ENCODE assay signal across 9 cellular contexts in the genomic region with DNA sequence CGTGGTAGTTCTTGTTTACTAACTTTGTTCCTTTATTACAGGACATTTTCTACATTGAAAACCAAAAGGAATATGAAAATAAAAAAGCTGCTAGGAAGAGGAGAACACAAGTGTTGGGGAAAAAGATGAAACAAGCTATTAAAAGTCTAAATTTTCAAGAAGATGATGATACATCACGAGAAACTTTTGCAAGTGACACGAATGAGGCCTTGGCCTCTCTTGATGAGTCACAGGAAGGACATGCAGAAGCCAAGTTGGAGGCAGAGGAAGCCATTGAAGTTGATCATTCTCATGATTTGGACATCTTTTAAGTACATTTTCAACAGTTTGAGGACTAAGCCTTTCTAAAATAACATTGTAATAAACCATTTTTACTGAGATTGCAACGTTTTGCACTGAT. TPM values are rescaled to one million over a fixed set of nuclear protein-coding genes. Genes with fewer than 3 reads are reported as not detected.
DNase-seq lines count a peak whose midpoint lies in the region; ATAC-seq and TF ChIP-seq lines count a peak whose summit lies in the region.
"Had no signal": no experiment of that assay in that cellular context is flagged by ENCODE, and none has a peak within 500 bp of the region (broad histone marks: within the 10 kb centered on the region; RNA-seq: fewer than 3 reads in every experiment).

No MANE protein-coding gene starts in this region.

- DNase-seq in activated CD4-positive, alpha-beta T cell treated with anti-CD3 and anti-CD28 coated beads for 48 hours, result peak; percentile 21
- no peak for DNase-seq in activated CD4-positive, alpha-beta T cell treated with anti-CD3 and anti-CD28 coated beads for 1 hour
- DNase-seq in RKO (ENCODE audit: low spot score), result peak; percentile 79
- peak; percentile 95 for DNase-seq in choroid plexus epithelial cell (ENCODE audit: low read depth)
- no peak for DNase-seq in right atrium auricular region (ENCODE audit: low spot score)
- DNase-seq in gastrocnemius medialis, result no peak
- DNase-seq in upper lobe of right lung, result no peak
- DNase-seq: NCI-H1417 treated with DMSO at 0.1 percent for 48 hours had no signal

- no peaks in the 10 kb centered on the region for H3K9me3 ChIP-seq in skeletal muscle satellite cell (replicated peaks; ENCODE audit: low read length)
- no peaks in the 10 kb centered on the region for H3K9me3 ChIP-seq in right atrium auricular region
- no peaks in the 10 kb centered on the region for H3K9me3 ChIP-seq in gastrocnemius medialis
- H3K9me3 ChIP-seq in upper lobe of right lung, result no peaks in the 10 kb centered on the region

- H3K4me1 ChIP-seq in skeletal muscle satellite cell (ENCODE audit: control insufficient read depth, insufficient read depth, low read length), result peaks cover 18% of the 10 kb centered on the region
- H3K4me1 ChIP-seq in right atrium auricular region, result peaks cover 0 to 3% of the 10 kb centered on the region in 2 donors
- H3K4me1 ChIP-seq in gastrocnemius medialis, result no peaks in the 10 kb centered on the region
- no peaks in the 10 kb centered on the region for H3K4me1 ChIP-seq in upper lobe of right lung

- H3K36me3 ChIP-seq in skeletal muscle satellite cell (ENCODE audit: insufficient read depth, low read length) (peaks cover 37% of the 10 kb centered on the region), right atrium auricular region (peaks cover 18% of the 10 kb centered on the region), gastrocnemius medialis (peaks cover 0 to 34% of the 10 kb centered on the region in 2 donors), upper lobe of right lung (peaks cover 33% of the 10 kb centered on the region)

- TF ChIP-seq POLR2A in gastrocnemius medialis (IDR thresholded peaks at IDR 0.05), result no peak

- H3K4me3 ChIP-seq in choroid plexus epithelial cell (ENCODE audit: low read depth, low read length) (no peak overlapping the region), skeletal muscle satellite cell (ENCODE audit: low read length) (peak overlapping the region; percentile 60), right atrium auricular region (no peak overlapping the region), gastrocnemius medialis (no peak overlapping the region), upper lobe of right lung (no peak overlapping the region)

- no peak for ATAC-seq in gastrocnemius medialis
- no peak for ATAC-seq in upper lobe of right lung

- intact Hi-C loops in gastrocnemius medialis (cut with DNase I; ENCODE audit: low total_unique reads), result no loop called here
- intact Hi-C loops in upper lobe of right lung (cut with DNase I), result no loop called here

- H3K4me2 ChIP-seq in skeletal muscle satellite cell (ENCODE audit: low read length), result peak overlapping the region; percentile 81

- peak overlapping the region; percentile 71 for H3K9ac ChIP-seq in skeletal muscle satellite cell (ENCODE audit: low read depth, low read length)

- H3K27me3 ChIP-seq in skeletal muscle satellite cell (ENCODE audit: control insufficient read depth, insufficient read depth, low read length) (no peaks in the 10 kb centered on the region), right atrium auricular region (no peaks in the 10 kb centered on the region), gastrocnemius medialis (no peaks in the 10 kb centered on the region), upper lobe of right lung (no peaks in the 10 kb centered on the region)

- in situ Hi-C loops in gastrocnemius medialis (cut with MboI; ENCODE audit: low sequenced_read_pairs in 4 of 4), result no loop called here

- TF ChIP-seq CTCF in choroid plexus epithelial cell (conservative IDR thresholded peaks at IDR 0.05; ENCODE audit: low read depth, low read length) (no peak), right atrium auricular region (IDR thresholded peaks at IDR 0.05) (no peak), gastrocnemius medialis (IDR thresholded peaks at IDR 0.05 in 4 of 5, conservative IDR thresholded peaks at IDR 0.05 in 1 of 5) (no peak), upper lobe of right lung (IDR thresholded peaks at IDR 0.05) (no peak)

- H3K27ac ChIP-seq in right atrium auricular region, result no peak overlapping the region
- no peak overlapping the region for H3K27ac ChIP-seq in gastrocnemius medialis
- H3K27ac ChIP-seq in upper lobe of right lung, result no peak overlapping the region

RNA-seq across cellular contexts. Expression of a gene that starts 23.8 kb away (rescaled TPM):
- total RNA-seq in skeletal muscle satellite cell (2012; rRNA removed), result 44.1 and 51.5 TPM in 2 replicates
- 10 to 100 TPM; 24.4 to 30.1 TPM for total RNA-seq in right atrium auricular region
- total RNA-seq in gastrocnemius medialis, result 10 to 100 TPM; 33.3 to 50.6 (median 38.4) TPM
- 23.2 TPM for total RNA-seq in upper lobe of right lung

RNA-seq across cellular contexts. Expression of a gene that starts 29.5 kb away (rescaled TPM):
- 14.9 and 18.3 TPM in 2 replicates for total RNA-seq in skeletal muscle satellite cell (2012; rRNA removed)
- total RNA-seq in right atrium auricular region (10 to 100 TPM in 1 of 2 donors, 1 to 10 TPM in 1; 9.6 to 13.9 TPM), gastrocnemius medialis (1 to 10 TPM; 2.7 to 6.3 (median 4.7) TPM), upper lobe of right lung (26.1 TPM)

Comparison
In these comparisons a context has a peak if more than half of its experiments do, and no peak if none do; other contexts are left out.
1. DNase-seq: peak in activated CD4-positive, alpha-beta T cell treated with anti-CD3 and anti-CD28 coated beads for 48 hours (single experiment), RKO (single experiment) and choroid plexus epithelial cell (single experiment); none in activated CD4-positive, alpha-beta T cell treated with anti-CD3 and anti-CD28 coated beads for 1 hour (single experiment), right atrium auricular region (single experiment), gastrocnemius medialis (0 of 2) and upper lobe of right lung (single experiment).